In genomic region chr7:96111405-96111804, GRCh38 we compare ENCODE assay signal across 27 cellular contexts.
"Had no signal": no experiment of that assay in that cellular context is flagged by ENCODE, and none has a peak within 500 bp of the region (broad histone marks: within the 10 kb centered on the region; RNA-seq: fewer than 3 reads in every experiment).

No MANE protein-coding gene starts in this region.

- DNase-seq: stimulated activated CD4-positive, alpha-beta T cell treated with anti-CD3 and anti-CD28 coated beads, Interleukin-2, amount 100 ng/mL, for 48 hours; stimulated activated CD4-positive, alpha-beta T cell treated with anti-CD3 and anti-CD28 coated beads, Interleukin-4, amount 100 ng/mL, for 1 hour; stimulated activated CD4-positive, alpha-beta T cell treated with anti-CD3 and anti-CD28 coated beads, Interleukin-4, amount 100 ng/mL, for 24 hours; stimulated activated CD4-positive, alpha-beta T cell treated with anti-CD3 and anti-CD28 coated beads, Interleukin-4, amount 100 ng/mL, for 4 hours; stimulated activated CD8-positive, alpha-beta memory T cell treated with anti-CD3 and anti-CD28 coated beads, Interleukin-4, amount 100 ng/mL, for 48 hours; stimulated activated naive B cell treated with anti-CD40 and anti-IgM and Interleukin-4, amounts not matched to agents 10 μg/mL and 1 μg/mL and 100 μg/mL, for 72 hours; stimulated activated naive CD4-positive, alpha-beta T cell; stimulated activated naive CD4-positive, alpha-beta T cell treated with Interleukin-2 at 50 U/mL for 16 hours; stimulated activated naive CD8-positive, alpha-beta T cell treated with anti-CD3 and anti-CD28 coated beads, Interleukin-15, amount 100 ng/mL, for 72 hours; stimulated activated naive CD8-positive, alpha-beta T cell treated with anti-CD3 and anti-CD28 coated beads, Interleukin-15, Interleukin-2, amounts not matched to agents 100 U/mL and 50 U/mL, for 24 hours; stomach; substantia nigra; testis; thyroid gland; tibial artery; transverse colon; trophoblast cell; upper lobe of left lung; upper lobe of right lung; uterus had no signal

- H3K27ac ChIP-seq: stomach, suprapubic skin, testis, thoracic aorta, thyroid gland, tibial artery, tibial nerve, transverse colon, upper lobe of left lung, upper lobe of right lung, uterus, vagina had no signal

- FAIRE-seq: urothelium cell line had no signal

- H3K4me1 ChIP-seq: stomach, suprapubic skin, testis, thyroid gland, tibial artery, tibial nerve, transverse colon, upper lobe of left lung, upper lobe of right lung, uterus, vagina had no signal

- H3K27me3 ChIP-seq: stomach, suprapubic skin, testis, thyroid gland, tibial artery, tibial nerve, transverse colon, upper lobe of left lung, upper lobe of right lung, vagina had no signal

- ATAC-seq: stimulated activated effector memory CD8-positive, alpha-beta T cell treated with anti-CD3 and anti-CD28 coated beads, Interleukin-12 subunit alpha, Interleukin-12 subunit beta, amount 100 ng/mL, for 72 hours; stimulated activated memory B cell treated with anti-CD40 and anti-IgM and Interleukin-4, amounts not matched to agents 10 μg/mL and 1 μg/mL and 100 μg/mL, for 72 hours; stimulated activated naive B cell treated with anti-CD40 and anti-IgM and Interleukin-4, amounts not matched to agents 10 μg/mL and 1 μg/mL and 100 μg/mL, for 72 hours; stimulated activated naive CD8-positive, alpha-beta T cell treated with anti-CD3 and anti-CD28 coated beads, Interleukin-15, amount 100 ng/mL, for 72 hours; stimulated activated naive CD8-positive, alpha-beta T cell treated with anti-CD3 and anti-CD28 coated beads, Interleukin-15, Interleukin-2, amounts not matched to agents 100 U/mL and 50 U/mL, for 24 hours; upper lobe of right lung had no signal

- H3K4me3 ChIP-seq: stomach, suprapubic skin, testis, thoracic aorta, thyroid gland, tibial artery, tibial nerve, transverse colon, upper lobe of left lung, upper lobe of right lung, uterus, vagina had no signal

- H3K36me3 ChIP-seq: suprapubic skin, thoracic aorta, thyroid gland, tibial artery, tibial nerve, transverse colon, upper lobe of left lung, upper lobe of right lung, uterus, vagina had no signal

- H3K9me3 ChIP-seq: suprapubic skin, testis, thoracic aorta, thyroid gland, tibial artery, transverse colon, upper lobe of left lung, upper lobe of right lung, uterus, vagina had no signal
